20 cellular contexts compared by ENCODE assay signal in genomic region chr22:28115426-28115825, GRCh38.
"Had no signal": no experiment of that assay in that cellular context is flagged by ENCODE, and none has a peak within 500 bp of the region (broad histone marks: within the 10 kb centered on the region; RNA-seq: fewer than 3 reads in every experiment).

No MANE protein-coding gene starts in this region.

- H3K4me3 ChIP-seq: coronary artery, gastrocnemius medialis, heart left ventricle, lower lobe of right lung, tibial nerve, vagina had no signal

- H3K36me3 ChIP-seq: gastrocnemius medialis, heart left ventricle, lower lobe of right lung, tibial nerve, vagina had no signal

- H3K27me3 ChIP-seq: gastrocnemius medialis, heart left ventricle, tibial nerve, vagina had no signal

- H3K9me3 ChIP-seq: gastrocnemius medialis, heart left ventricle, lower lobe of right lung, tibial nerve, vagina had no signal

- ATAC-seq: activated naive CD8-positive, alpha-beta T cell treated with anti-CD3 and anti-CD28 coated beads, Interleukin-2, amount 50 U/mL, for 24 hours; activated T-helper 17 cell treated with anti-CD3 and anti-CD28 coated beads, Interleukin-2, amount 50 U/mL, for 72 hours; gastrocnemius medialis; heart left ventricle; left colon; stimulated activated memory B cell treated with anti-CD40 and anti-IgM and Interleukin-4, amounts not matched to agents 10 μg/mL and 1 μg/mL and 100 μg/mL, for 72 hours had no signal

- H3K27ac ChIP-seq: gastrocnemius medialis, lower lobe of right lung, vagina had no signal

- DNase-seq: activated CD4-positive, alpha-beta T cell treated with anti-CD3 and anti-CD28 coated beads for 1 hour; activated CD4-positive, alpha-beta T cell treated with anti-CD3 and anti-CD28 coated beads, Interleukin-2, amount 50 U/mL, for 4 hours; activated naive CD4-positive, alpha-beta T cell treated with anti-CD3 and anti-CD28 coated beads for 36 hours; activated naive CD8-positive, alpha-beta T cell treated with anti-CD3 and anti-CD28 coated beads, Interleukin-2, amount 50 U/mL, for 24 hours; activated T-cell treated with anti-CD3 and anti-CD28 coated beads for 4 hours; central memory CD4-positive, alpha-beta T cell; gastrocnemius medialis; heart left ventricle; immature natural killer cell; left colon; lower lobe of right lung; naive B cell; stimulated activated CD4-positive, alpha-beta T cell treated with anti-CD3 and anti-CD28 coated beads, Interleukin-2, amount 100 ng/mL, for 48 hours; T-helper 1 cell; T1000 had no signal
